In genomic region chr12:26810330-26810729, GRCh38 we compare ENCODE assay signal across 10 cellular contexts. TPM values are rescaled to one million over a fixed set of nuclear protein-coding genes. Genes with fewer than 3 reads are reported as not detected.
A peak's percentile ranks its signal among the peaks of the same experiment; 100 is the strongest.
DNase-seq lines count a peak whose midpoint lies in the region; ATAC-seq and TF ChIP-seq lines count a peak whose summit lies in the region.
"Had no signal": no experiment of that assay in that cellular context is flagged by ENCODE, and none has a peak within 500 bp of the region (broad histone marks: within the 10 kb centered on the region; RNA-seq: fewer than 3 reads in every experiment).

No MANE protein-coding gene starts in this region.

- no peak overlapping the region for H2BK12ac ChIP-seq in neuronal stem cell (ENCODE audit: low read length)

- H2BK120ac ChIP-seq in neuronal stem cell (ENCODE audit: low read depth, low read length) = no peak overlapping the region

- H3K4me1 ChIP-seq in neuronal stem cell (ENCODE audit: control insufficient read depth in 2 of 2, insufficient read depth in 1 of 2, low read depth in 1 of 2, low read length in 2 of 2) = peaks cover 0 to 5% of the 10 kb centered on the region in 2 donors

- DNase-seq in AG04449 (ENCODE audit: low read depth, low spot score) (peak; percentile 65), anterior cingulate cortex (lab: John Stamatoyannopoulos, UW) (peak in 49 of 58 donors; percentile 5 to 82 (median 50)), Right ventricle myocardium inferior (ENCODE audit: missing footprints) (peak; percentile 77), neuronal stem cell (ENCODE audit: low spot score) (no peak), NCI-H1105 (lab: John Stamatoyannopoulos, UW) (no peak), NCI-H1436 treated with DMSO at 0.1 percent for 48 hours (lab: John Stamatoyannopoulos, UW) (no peak)
- no peak for DNase-seq in activated T-cell treated with anti-CD3 and anti-CD28 coated beads, Interleukin-2, amount 50 U/mL, for 48 hours
- DNase-seq: activated CD8-positive, alpha-beta T cell treated with anti-CD3 and anti-CD28 coated beads, Interleukin-2, amount 10 ng/mL, durations not matched to agents 7 days and 5 days; NCI-H748 treated with DMSO at 0.1 percent for 48 hours had no signal

- no peak overlapping the region for H3K14ac ChIP-seq in neuronal stem cell (ENCODE audit: low read length)

- no peak overlapping the region for H3K18ac ChIP-seq in neuronal stem cell (ENCODE audit: low read length)

- no peak overlapping the region for H4K91ac ChIP-seq in neuronal stem cell (ENCODE audit: low read depth, low read length, poor library complexity)

- H2BK5ac ChIP-seq in neuronal stem cell (ENCODE audit: low read length) = no peak overlapping the region

- no peaks in the 10 kb centered on the region for H3K36me3 ChIP-seq in neuronal stem cell (replicated peaks in 1 of 2; ENCODE audit: control insufficient read depth in 2 of 2, insufficient read depth in 2 of 2, low read length in 2 of 2)

- CTCF ChIA-PET in AG04449 (lab: Yijun Ruan, JAX) = interaction anchor here (1.1 kb wide), 1 partner anchor 109 kb away, joined by 3 read pairs; no protein-coding TSS in a partner anchor

- POLR2A ChIA-PET in AG04449 (lab: Yijun Ruan, JAX) = no interaction called here

- no peak overlapping the region for H4K8ac ChIP-seq in neuronal stem cell (ENCODE audit: low read depth, low read length)

- WGBS in neuronal stem cell (ENCODE audit: extremely low coverage in 2 of 2, insufficient read length in 2 of 2, insufficient replicate concordance in 1 of 2), 2 donors = no CpG with 5 or more reads among the region's 4 CpGs

- H2BK15ac ChIP-seq in neuronal stem cell (ENCODE audit: low read length) = no peak overlapping the region

- H2AFZ ChIP-seq in neuronal stem cell (ENCODE audit: low read length) = peak overlapping the region; percentile 61

- H3K27ac ChIP-seq in neuronal stem cell (replicated peaks; ENCODE audit: low read length) = no peak overlapping the region

- H3K4me3 ChIP-seq in AG04449 (ENCODE audit: low read depth, low read length) (no peak overlapping the region), neuronal stem cell (ENCODE audit: low read length in 2 of 2) (no peak overlapping the region)

- H3K9ac ChIP-seq in neuronal stem cell (ENCODE audit: low read depth, low read length, poor library complexity) = no peak overlapping the region

- intact Hi-C loops in Right ventricle myocardium inferior (cut with DNase I) = no loop called here

- no peaks in the 10 kb centered on the region for H3K27me3 ChIP-seq in neuronal stem cell (ENCODE audit: control insufficient read depth in 3 of 3, insufficient read depth in 3 of 3, low read depth in 1 of 3, low read length in 3 of 3)

- H3K4ac ChIP-seq in neuronal stem cell (ENCODE audit: low read length) = no peak overlapping the region

- no peak for TF ChIP-seq CTCF in AG04449 (IDR thresholded peaks at IDR 0.05; ENCODE audit: insufficient read depth, low read length, missing control alignments)

- no peak overlapping the region for H3K23ac ChIP-seq in neuronal stem cell (ENCODE audit: low read depth, low read length, poor library complexity)

- ATAC-seq in Right ventricle myocardium inferior = peak; percentile 96
- ATAC-seq in HG02973 (IDR thresholded peaks at IDR 0.05; ENCODE audit: unreplicated experiment) = no peak
- ATAC-seq: activated CD8-positive, alpha-beta T cell treated with anti-CD3 and anti-CD28 coated beads, Interleukin-2, amount 10 ng/mL, durations not matched to agents 7 days and 5 days had no signal

- no peaks in the 10 kb centered on the region for H3K79me1 ChIP-seq in neuronal stem cell (ENCODE audit: low read depth, low read length)

- no peak overlapping the region for H2AK5ac ChIP-seq in neuronal stem cell (ENCODE audit: low read depth, low read length)

- H3K4me2 ChIP-seq in neuronal stem cell (ENCODE audit: insufficient read depth, low read length, poor library complexity, severe bottlenecking) = no peak overlapping the region

- H3K9me3 ChIP-seq in neuronal stem cell (replicated peaks in 1 of 2; ENCODE audit: control insufficient read depth in 2 of 2, insufficient read depth in 1 of 2, low read depth in 1 of 2, low read length in 2 of 2) = no peaks in the 10 kb centered on the region

RNA-seq across cellular contexts. Expression of gene ITPR2, which starts 22.7 kb away (rescaled TPM):
- total RNA-seq in Right ventricle myocardium inferior = 14.3 TPM
- 0.25 TPM for polyA plus RNA-seq in neuronal stem cell (2013, experiment 1 of 2)
- 0.17 TPM for polyA plus RNA-seq in neuronal stem cell (2013, experiment 2 of 2)

Comparison
In these comparisons a context has a peak if more than half of its experiments do, and no peak if none do; other contexts are left out.
1. DNase-seq: peak in AG04449 (single experiment), anterior cingulate cortex (49 of 58) and Right ventricle myocardium inferior (single experiment); none in neuronal stem cell (single experiment), NCI-H1105 (single experiment), activated T-cell treated with anti-CD3 and anti-CD28 coated beads, Interleukin-2, amount 50 U/mL, for 48 hours (0 of 2) and NCI-H1436 treated with DMSO at 0.1 percent for 48 hours (single experiment).